8 cellular contexts compared by ENCODE assay signal in the genomic region with DNA sequence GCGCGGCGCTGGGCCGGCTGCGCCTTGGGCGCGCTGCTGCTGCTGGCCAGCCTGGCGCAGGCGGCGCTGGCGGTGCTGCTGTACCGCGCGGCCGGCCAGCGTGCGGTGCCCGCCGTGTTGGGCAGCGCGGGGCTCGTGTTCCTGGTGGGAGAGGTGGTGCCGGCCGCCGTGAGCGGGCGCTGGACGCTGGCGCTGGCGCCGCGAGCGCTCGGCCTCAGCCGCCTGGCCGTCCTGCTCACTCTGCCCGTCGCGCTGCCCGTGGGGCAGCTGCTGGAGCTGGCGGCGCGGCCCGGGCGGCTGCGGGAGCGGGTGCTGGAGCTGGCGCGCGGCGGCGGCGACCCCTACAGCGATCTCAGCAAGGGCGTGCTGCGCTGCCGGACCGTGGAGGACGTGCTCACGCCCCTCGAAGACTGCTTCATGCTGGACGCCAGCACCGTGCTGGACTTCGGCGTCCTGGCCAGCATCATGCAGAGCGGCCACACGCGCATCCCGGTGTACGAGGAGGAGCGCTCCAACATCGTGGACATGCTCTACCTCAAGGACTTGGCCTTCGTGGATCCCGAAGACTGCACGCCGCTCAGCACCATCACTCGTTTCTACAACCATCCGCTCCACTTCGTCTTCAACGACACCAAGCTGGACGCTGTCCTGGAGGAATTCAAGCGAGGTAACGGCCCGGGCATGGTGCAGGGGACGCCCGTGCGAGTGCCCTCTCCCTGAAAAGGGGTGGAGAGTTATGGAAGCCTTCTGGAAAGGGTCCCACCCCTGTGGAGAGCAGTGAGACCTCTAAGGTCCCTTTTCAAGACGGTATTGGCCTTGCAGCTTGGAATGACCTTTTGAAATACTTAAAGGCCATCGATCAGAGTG. TPM values are rescaled to one million over a fixed set of nuclear protein-coding genes. Genes with fewer than 3 reads are reported as not detected.
DNase-seq lines count a peak whose midpoint lies in the region; ATAC-seq and TF ChIP-seq lines count a peak whose summit lies in the region.

No MANE protein-coding gene starts in this region.

- peaks cover 14 to 18% of the 10 kb centered on the region in 2 donors for H3K4me1 ChIP-seq in breast epithelium
- peaks cover 15% of the 10 kb centered on the region for H3K4me1 ChIP-seq in mesodermal cell (ENCODE audit: control insufficient read depth, insufficient read depth, low read length, poor library complexity, severe bottlenecking)

- H3K4me3 ChIP-seq in breast epithelium: peak overlapping the region; percentile 78 to 97 (median 84)
- H3K4me3 ChIP-seq in mesodermal cell (ENCODE audit: extremely low read depth, insufficient read depth, low read length, poor library complexity, severe bottlenecking): peak overlapping the region; percentile 46

- DNase-seq in activated CD4-positive, alpha-beta T cell treated with anti-CD3 and anti-CD28 coated beads, Interleukin-2, amount 10 ng/mL, durations not matched to agents 24 days and 14 days: no peak
- no peak for DNase-seq in activated CD4-positive, alpha-beta T cell treated with anti-CD3 and anti-CD28 coated beads, Interleukin-2, amount 50 U/mL, for 4 hours
- peak; percentile 7 for DNase-seq in LHCN-M2 (ENCODE audit: low read depth)
- no peak for DNase-seq in breast epithelium (ENCODE audit: low spot score in 2 of 2)
- DNase-seq in effector CD8-positive, alpha-beta T cell (lab: John Stamatoyannopoulos, UW): no peak

- WGBS in mesodermal cell (ENCODE audit: insufficient coverage in 2 of 2), 2 experiments: 1% methylated on average over 71 to 72 of the region's 89 CpGs

- H3K4me1 Mint-ChIP-seq in activated CD4-positive, alpha-beta T cell treated with anti-CD3 and anti-CD28 coated beads, Interleukin-2, amount 10 ng/mL, durations not matched to agents 24 days and 14 days: peaks cover 53% of the 10 kb centered on the region

- H3K36me3 ChIP-seq in breast epithelium (no peaks in the 10 kb centered on the region), mesodermal cell (ENCODE audit: control insufficient read depth, insufficient read depth, low read length) (peaks cover 14% of the 10 kb centered on the region)

- TF ChIP-seq POLR2A in breast epithelium (IDR thresholded peaks at IDR 0.05): no peak

- H3K36me3 Mint-ChIP-seq in activated CD4-positive, alpha-beta T cell treated with anti-CD3 and anti-CD28 coated beads, Interleukin-2, amount 10 ng/mL, durations not matched to agents 24 days and 14 days (ENCODE audit: low read depth): peaks cover 35% of the 10 kb centered on the region

- no peak for TF ChIP-seq CTCF in breast epithelium (IDR thresholded peaks at IDR 0.05)

- H3K27ac ChIP-seq in breast epithelium: peak overlapping the region in 1 of 2 donors; percentile 93
- no peak overlapping the region for H3K27ac ChIP-seq in mesodermal cell (ENCODE audit: low read depth, low read length, severe bottlenecking)

- H3K9me3 Mint-ChIP-seq in activated CD4-positive, alpha-beta T cell treated with anti-CD3 and anti-CD28 coated beads, Interleukin-2, amount 10 ng/mL, durations not matched to agents 24 days and 14 days: no peaks in the 10 kb centered on the region

- peak overlapping the region; percentile 85 for H3K4me3 Mint-ChIP-seq in activated CD4-positive, alpha-beta T cell treated with anti-CD3 and anti-CD28 coated beads, Interleukin-2, amount 10 ng/mL, durations not matched to agents 24 days and 14 days

- H3K9me3 ChIP-seq in breast epithelium (no peaks in the 10 kb centered on the region), mesodermal cell (ENCODE audit: control insufficient read depth, low read length) (no peaks in the 10 kb centered on the region)

- ATAC-seq in HG03045 (IDR thresholded peaks at IDR 0.05; ENCODE audit: unreplicated experiment) (no peak), GM18858 (IDR thresholded peaks at IDR 0.05; ENCODE audit: unreplicated experiment) (no peak)

- peak overlapping the region; percentile 66 for H3K27ac Mint-ChIP-seq in activated CD4-positive, alpha-beta T cell treated with anti-CD3 and anti-CD28 coated beads, Interleukin-2, amount 10 ng/mL, durations not matched to agents 24 days and 14 days

- H3K27me3 ChIP-seq in breast epithelium: no peaks in the 10 kb centered on the region

- H3K27me3 Mint-ChIP-seq in activated CD4-positive, alpha-beta T cell treated with anti-CD3 and anti-CD28 coated beads, Interleukin-2, amount 10 ng/mL, durations not matched to agents 24 days and 14 days: no peaks in the 10 kb centered on the region

- intact Hi-C loops in activated CD4-positive, alpha-beta T cell treated with anti-CD3 and anti-CD28 coated beads, Interleukin-2, amount 10 ng/mL, durations not matched to agents 24 days and 14 days (cut with micrococcal nuclease): loop anchor here (1.0 to 5.0 kb wide), 7 partner anchors 41 to 550 kb away; a partner anchor contains a TSS
- intact Hi-C loops in breast epithelium (cut with DNase I; ENCODE audit: low total_unique reads): no loop called here

RNA-seq across cellular contexts. Expression of a gene that starts 1.0 kb away (rescaled TPM):
- total RNA-seq in activated CD4-positive, alpha-beta T cell treated with anti-CD3 and anti-CD28 coated beads, Interleukin-2, amount 10 ng/mL, durations not matched to agents 24 days and 14 days: 29.4 and 30.5 TPM in 2 replicates
- total RNA-seq in LHCN-M2 (2014; rRNA removed) (3.2 and 3.4 TPM in 2 replicates), breast epithelium (10 to 100 TPM in 2 of 3 donors, 1 to 10 TPM in 1; 7.5 to 13.8 (median 11.8) TPM)
- 3.7 TPM for polyA plus RNA-seq in LHCN-M2 (2012)
- polyA plus RNA-seq in mesodermal cell (2013, experiment 1 of 2): 10.5 TPM
- polyA plus RNA-seq in mesodermal cell (2013, experiment 2 of 2): 8.6 TPM

RNA-seq across cellular contexts. Expression of a gene that starts 26.8 kb away (rescaled TPM):
- 6.7 and 8.4 TPM in 2 replicates for total RNA-seq in activated CD4-positive, alpha-beta T cell treated with anti-CD3 and anti-CD28 coated beads, Interleukin-2, amount 10 ng/mL, durations not matched to agents 24 days and 14 days
- total RNA-seq in LHCN-M2 (2014; rRNA removed) (1.0 and 2.6 TPM in 2 replicates), breast epithelium (1 to 10 TPM; 3.5 to 9.4 (median 7.2) TPM)
- 0.34 TPM for polyA plus RNA-seq in LHCN-M2 (2012)
- 2.4 TPM for polyA plus RNA-seq in mesodermal cell (2013, experiment 1 of 2)
- 1.4 TPM for polyA plus RNA-seq in mesodermal cell (2013, experiment 2 of 2)

RNA-seq across cellular contexts. Expression of a gene that starts 40.7 kb away (rescaled TPM):
- total RNA-seq in activated CD4-positive, alpha-beta T cell treated with anti-CD3 and anti-CD28 coated beads, Interleukin-2, amount 10 ng/mL, durations not matched to agents 24 days and 14 days: 37.0 and 44.0 TPM in 2 replicates
- total RNA-seq in LHCN-M2 (2014; rRNA removed) (13.2 and 18.4 TPM in 2 replicates), breast epithelium (10 to 100 TPM in 1 of 3 donors, 1 to 10 TPM in 2; 8.8 to 15.8 (median 9.2) TPM)
- polyA plus RNA-seq in LHCN-M2 (2012): 15.2 TPM
- polyA plus RNA-seq in mesodermal cell (2013, experiment 1 of 2): 11.3 TPM
- 10.2 TPM for polyA plus RNA-seq in mesodermal cell (2013, experiment 2 of 2)

RNA-seq across cellular contexts. Expression of a gene that starts 52.8 kb away (rescaled TPM):
- total RNA-seq in activated CD4-positive, alpha-beta T cell treated with anti-CD3 and anti-CD28 coated beads, Interleukin-2, amount 10 ng/mL, durations not matched to agents 24 days and 14 days: 23.8 and 26.1 TPM in 2 replicates
- 91.4 and 118 TPM in 2 replicates for total RNA-seq in LHCN-M2 (2014; rRNA removed)
- 18.2 TPM for polyA plus RNA-seq in LHCN-M2 (2012)
- 10 to 100 TPM; 17.9 to 37.3 (median 31.5) TPM for total RNA-seq in breast epithelium
- 113 TPM for polyA plus RNA-seq in mesodermal cell (2013, experiment 1 of 2)
- 80.1 TPM for polyA plus RNA-seq in mesodermal cell (2013, experiment 2 of 2)

RNA-seq across cellular contexts. Expression of a gene that starts 56.4 kb away (rescaled TPM):
- 10.1 and 11.2 TPM in 2 replicates for total RNA-seq in activated CD4-positive, alpha-beta T cell treated with anti-CD3 and anti-CD28 coated beads, Interleukin-2, amount 10 ng/mL, durations not matched to agents 24 days and 14 days
- 2.8 and 2.9 TPM in 2 replicates for total RNA-seq in LHCN-M2 (2014; rRNA removed)
- polyA plus RNA-seq in LHCN-M2 (2012): 2.2 TPM
- 10 to 100 TPM in 1 of 3 donors, 1 to 10 TPM in 2; 2.7 to 12.1 (median 9.5) TPM for total RNA-seq in breast epithelium
- polyA plus RNA-seq in mesodermal cell (2013, experiment 1 of 2): 8.7 TPM
- 8.5 TPM for polyA plus RNA-seq in mesodermal cell (2013, experiment 2 of 2)
